Comparison of ENCODE assay signal across 14 cellular contexts in genomic region chr15:56102401-56102800, GRCh38.
"Had no signal": no experiment of that assay in that cellular context is flagged by ENCODE, and none has a peak within 500 bp of the region (broad histone marks: within the 10 kb centered on the region; RNA-seq: fewer than 3 reads in every experiment).

No MANE protein-coding gene starts in this region.

- H3K36me3 Mint-ChIP-seq: natural killer cell treated with Interleukin-12 subunit alpha and Interleukin-12 subunit beta and Interleukin-15 and Interleukin-18, amount 100 ng/mL, for 72 hours had no signal

- H3K9me3 ChIP-seq: mucosa of descending colon, SK-N-SH had no signal

- H3K27me3 Mint-ChIP-seq: natural killer cell treated with Interleukin-12 subunit alpha and Interleukin-12 subunit beta and Interleukin-15 and Interleukin-18, amount 100 ng/mL, for 72 hours; type B pancreatic cell had no signal

- H3K27me3 ChIP-seq: dorsolateral prefrontal cortex had no signal

- H3K9me3 Mint-ChIP-seq: activated naive CD4-positive, alpha-beta T cell treated with anti-CD3 and anti-CD28 coated beads for 36 hours; natural killer cell treated with Interleukin-12 subunit alpha and Interleukin-12 subunit beta and Interleukin-15 and Interleukin-18, amount 100 ng/mL, for 72 hours; type B pancreatic cell had no signal

- ATAC-seq: activated CD8-positive, alpha-beta T cell treated with anti-CD3 and anti-CD28 coated beads, Interleukin-2, amount 10 ng/mL, durations not matched to agents 7 days and 5 days; mucosa of descending colon; natural killer cell treated with Interleukin-12 subunit alpha and Interleukin-12 subunit beta and Interleukin-15 and Interleukin-18, amount 100 ng/mL, for 72 hours had no signal

- H3K4me3 ChIP-seq: mucosa of descending colon, skin epidermis had no signal

- H3K4me3 Mint-ChIP-seq: activated CD8-positive, alpha-beta T cell treated with anti-CD3 and anti-CD28 coated beads, Interleukin-2, amount 10 ng/mL, durations not matched to agents 7 days and 5 days; activated naive CD4-positive, alpha-beta T cell treated with anti-CD3 and anti-CD28 coated beads for 36 hours; natural killer cell treated with Interleukin-12 subunit alpha and Interleukin-12 subunit beta and Interleukin-15 and Interleukin-18, amount 100 ng/mL, for 72 hours; type B pancreatic cell had no signal

- DNase-seq: activated CD4-positive, alpha-beta T cell treated with anti-CD3 and anti-CD28 coated beads for 4 hours; activated CD8-positive, alpha-beta memory T cell treated with anti-CD3 and anti-CD28 coated beads, Interleukin-2, amount 50 U/mL, for 48 hours; activated CD8-positive, alpha-beta T cell treated with anti-CD3 and anti-CD28 coated beads, Interleukin-2, amount 10 ng/mL, durations not matched to agents 7 days and 5 days; activated naive CD4-positive, alpha-beta T cell treated with anti-CD3 and anti-CD28 coated beads for 36 hours; cerebellar nuclear complex; dorsolateral prefrontal cortex; kidney glomerular epithelial cell; mucosa of descending colon; occipital lobe; SK-N-SH; T-helper 1 cell had no signal

- H3K27ac Mint-ChIP-seq: activated CD8-positive, alpha-beta T cell treated with anti-CD3 and anti-CD28 coated beads, Interleukin-2, amount 10 ng/mL, durations not matched to agents 7 days and 5 days; activated naive CD4-positive, alpha-beta T cell treated with anti-CD3 and anti-CD28 coated beads for 36 hours; natural killer cell treated with Interleukin-12 subunit alpha and Interleukin-12 subunit beta and Interleukin-15 and Interleukin-18, amount 100 ng/mL, for 72 hours; type B pancreatic cell had no signal
